In the genomic region with DNA sequence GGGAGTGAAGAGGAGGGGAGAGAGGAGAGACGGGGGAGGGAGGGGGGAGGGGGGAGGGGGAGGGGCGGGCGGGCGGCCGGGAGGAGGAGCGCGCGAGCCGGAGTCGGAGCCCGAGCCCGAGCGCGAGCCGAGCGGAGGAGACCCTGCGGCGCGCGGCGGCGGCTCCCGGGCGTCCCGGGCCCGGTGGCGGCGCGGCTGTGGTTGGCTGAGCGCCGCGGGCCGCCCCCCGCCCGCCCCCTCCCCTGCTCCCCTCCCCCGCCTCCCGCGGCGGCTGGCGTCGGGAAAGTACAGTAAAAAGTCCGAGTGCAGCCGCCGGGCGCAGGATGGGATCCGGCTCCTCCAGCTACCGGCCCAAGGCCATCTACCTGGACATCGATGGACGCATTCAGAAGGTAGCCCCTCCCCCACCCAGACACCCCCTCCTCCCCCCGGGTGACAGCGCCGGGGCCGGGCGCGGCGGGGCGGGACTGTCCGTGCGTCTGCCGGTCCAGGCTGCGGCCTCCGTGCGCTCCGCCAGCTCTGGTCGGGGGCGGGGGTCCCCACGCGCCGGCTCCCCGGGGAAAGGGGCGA, we compare ENCODE assay signal across 8 cellular contexts. TPM values are rescaled to one million over a fixed set of nuclear protein-coding genes. Genes with fewer than 3 reads are reported as not detected.
DNase-seq lines count a peak whose midpoint lies in the region; ATAC-seq and TF ChIP-seq lines count a peak whose summit lies in the region.

PDE9A (plus strand) TSS at position 130 of the 570 bp plus-strand sequence; CDS start at position 324, 194 bp downstream.

- H3K36me3 Mint-ChIP-seq in T-helper 17 cell (ENCODE audit: low read depth), result no peaks in the 10 kb centered on the region

- no peaks in the 10 kb centered on the region for H3K36me3 ChIP-seq in ectodermal cell (ENCODE audit: control insufficient read depth, insufficient read depth, low read length)
- H3K36me3 ChIP-seq in muscle layer of colon (ENCODE audit: insufficient read depth, low read length), result no peaks in the 10 kb centered on the region
- H3K36me3 ChIP-seq in uterus, result no peaks in the 10 kb centered on the region

- H3K9ac ChIP-seq in muscle layer of colon (ENCODE audit: low read length), result peak within 1 kb of the TSS; percentile 75

- H3K4me1 ChIP-seq in ectodermal cell (ENCODE audit: control insufficient read depth, insufficient read depth, low read length) (peaks cover 25% of the 10 kb centered on the region), muscle layer of colon (ENCODE audit: insufficient read depth, low read length) (peaks cover 46% of the 10 kb centered on the region), uterus (no peaks in the 10 kb centered on the region)

- peaks cover 24% of the 10 kb centered on the region for H3K4me1 Mint-ChIP-seq in T-helper 17 cell

- no peak for TF ChIP-seq CTCF in uterus (IDR thresholded peaks at IDR 0.05)

- intact Hi-C loops in uterus (cut with DNase I; ENCODE audit: low total_unique reads), result no loop called here

- H3K9me3 ChIP-seq in T-helper 17 cell (ENCODE audit: control insufficient read depth, low read length, poor library complexity, severe bottlenecking) (no peaks in the 10 kb centered on the region), ectodermal cell (ENCODE audit: control insufficient read depth, low read length) (no peaks in the 10 kb centered on the region), muscle layer of colon (ENCODE audit: low read length) (no peaks in the 10 kb centered on the region), uterus (no peaks in the 10 kb centered on the region)

- peak within 1 kb of the TSS; percentile 34 for H3K27ac Mint-ChIP-seq in T-helper 17 cell

- H3K4me3 ChIP-seq in ectodermal cell (ENCODE audit: insufficient read depth, low read depth, low read length), result peak within 1 kb of the TSS; percentile 55
- peak within 1 kb of the TSS; percentile 84 to 85 for H3K4me3 ChIP-seq in muscle layer of colon (ENCODE audit: low read depth in 1 of 2, low read length in 2 of 2)
- peak within 1 kb of the TSS; percentile 49 to 56 for H3K4me3 ChIP-seq in uterus

- TF ChIP-seq POLR2A in uterus (IDR thresholded peaks at IDR 0.05), result no peak

- H3K4me3 Mint-ChIP-seq in T-helper 17 cell, result peak within 1 kb of the TSS; percentile 88

- WGBS in ectodermal cell, 2 experiments, result 0 to 1% methylated on average over 43 to 63 of the region's 71 CpGs

- H3K27ac ChIP-seq in ectodermal cell (ENCODE audit: insufficient read depth, low read depth, low read length, poor library complexity, severe bottlenecking) (peak within 1 kb of the TSS; percentile 61), muscle layer of colon (ENCODE audit: low read depth, low read length) (peak within 1 kb of the TSS; percentile 93), uterus (peak within 1 kb of the TSS; percentile 79 to 85)

- peak; percentile 70 for ATAC-seq in T-helper 17 cell
- ATAC-seq in GM21515 (IDR thresholded peaks at IDR 0.05; ENCODE audit: unreplicated experiment), result no peak

- H3K27me3 ChIP-seq in ectodermal cell (ENCODE audit: control insufficient read depth, insufficient read depth, low read length, poor library complexity, severe bottlenecking) (no peaks in the 10 kb centered on the region), muscle layer of colon (ENCODE audit: control insufficient read depth in 1 of 2, insufficient read depth in 2 of 2, low read length in 2 of 2) (no peaks in the 10 kb centered on the region), uterus (no peaks in the 10 kb centered on the region)

- peaks cover 28% of the 10 kb centered on the region for H3K27me3 Mint-ChIP-seq in T-helper 17 cell

- DNase-seq in DMS 273 (lab: John Stamatoyannopoulos, UW; ENCODE audit: unreplicated experiment), result peak; percentile 40
- DNase-seq in DMS 273 treated with DMSO at 0.1 percent for 48 hours (lab: John Stamatoyannopoulos, UW), result no peak
- DNase-seq in T-helper 17 cell, result peak in 1 of 3 donors; percentile 18
- DNase-seq in uterus, result peak; percentile 34 to 41
- no peak for DNase-seq in EL

RNA-seq across cellular contexts. Expression of gene PDE9A, which starts in this region (rescaled TPM):
- total RNA-seq in T-helper 17 cell (1 to 10 TPM; 4.9 to 6.6 TPM), uterus (10 to 100 TPM in 1 of 4 donors, 1 to 10 TPM in 2, under 1 TPM in 1; 0.59 to 15.0 (median 6.9) TPM)
- 48.4 TPM for polyA plus RNA-seq in ectodermal cell (2013, experiment 1 of 4)
- 56.2 TPM for polyA plus RNA-seq in ectodermal cell (2013, experiment 2 of 4)
- 34.9 TPM for polyA plus RNA-seq in ectodermal cell (2013, experiment 3 of 4)
- 35.9 TPM for polyA plus RNA-seq in ectodermal cell (2013, experiment 4 of 4)

Comparison
In these comparisons a context has a peak if more than half of its experiments do, and no peak if none do; other contexts are left out.
1. DNase-seq: peak in DMS 273 (single experiment) and uterus (2 of 2); none in DMS 273 treated with DMSO at 0.1 percent for 48 hours (single experiment) and EL (single experiment).
2. Peak in every context shown above with its lines, with median percentiles within 50 percentile points of each other: H3K27ac ChIP-seq and H3K4me3 ChIP-seq.